8 cellular contexts compared by ENCODE assay signal in genomic region chr15:56919708-56920637, GRCh38. TPM values are rescaled to one million over a fixed set of nuclear protein-coding genes. Genes with fewer than 3 reads are reported as not detected.
DNase-seq lines count a peak whose midpoint lies in the region; TF ChIP-seq lines count a peak whose summit lies in the region.

No MANE protein-coding gene starts in this region.

- H3K9me3 ChIP-seq in neural cell (ENCODE audit: low read length) = no peaks in the 10 kb centered on the region

- no peaks in the 10 kb centered on the region for H3K9me3 Mint-ChIP-seq in activated T-cell treated with anti-CD3 and anti-CD28 coated beads, Interleukin-2, amount 50 U/mL, for 24 hours

- H3K36me3 ChIP-seq in neural cell (ENCODE audit: insufficient read depth, low read length) = no peaks in the 10 kb centered on the region

- TF ChIP-seq CTCF in fibroblast of mammary gland (conservative IDR thresholded peaks at IDR 0.05; ENCODE audit: control insufficient read depth, insufficient read depth, low read depth, low read length) = no peak
- no peak for TF ChIP-seq CTCF in neural cell (IDR thresholded peaks at IDR 0.05; ENCODE audit: poor library complexity, severe bottlenecking)

- peak overlapping the region; percentile 89 for H3K4me3 ChIP-seq in fibroblast of mammary gland (ENCODE audit: control insufficient read depth, low read depth, low read length)
- peak overlapping the region; percentile 79 for H3K4me3 ChIP-seq in neural cell (ENCODE audit: low read length)

- peaks cover 58% of the 10 kb centered on the region for H3K4me1 Mint-ChIP-seq in activated T-cell treated with anti-CD3 and anti-CD28 coated beads, Interleukin-2, amount 50 U/mL, for 24 hours (ENCODE audit: low read depth)

- H3F3A ChIP-seq in neural cell (ENCODE audit: insufficient read depth, low read length, poor library complexity, severe bottlenecking) = no peaks in the 10 kb centered on the region

- TF ChIP-seq EP300 in neural cell (conservative IDR thresholded peaks at IDR 0.05; ENCODE audit: poor library complexity, severe bottlenecking) = no peak

- no peak overlapping the region for H2AFZ ChIP-seq in neural cell (ENCODE audit: low read depth, low read length)

- H3K9ac ChIP-seq in neural cell (ENCODE audit: low read length) = peak overlapping the region; percentile 83

- in situ Hi-C loops in G401 (cut with HindIII; ENCODE audit: low sequenced_read_pairs) = no loop called here

- H3K4me3 Mint-ChIP-seq in activated T-cell treated with anti-CD3 and anti-CD28 coated beads, Interleukin-2, amount 50 U/mL, for 24 hours = peak overlapping the region; percentile 90

- H3K4me2 ChIP-seq in neural cell (ENCODE audit: low read length) = peak overlapping the region; percentile 68

- no peaks in the 10 kb centered on the region for H3K27me3 Mint-ChIP-seq in activated T-cell treated with anti-CD3 and anti-CD28 coated beads, Interleukin-2, amount 50 U/mL, for 24 hours

- H3K79me2 ChIP-seq in neural cell (replicated peaks; ENCODE audit: insufficient read depth, low read length) = peaks cover 53% of the 10 kb centered on the region

- no peaks in the 10 kb centered on the region for H4K20me1 ChIP-seq in neural cell (ENCODE audit: insufficient read depth)

- H3K27ac Mint-ChIP-seq in activated T-cell treated with anti-CD3 and anti-CD28 coated beads, Interleukin-2, amount 50 U/mL, for 24 hours = peak overlapping the region; percentile 93

- DNase-seq in G401 (ENCODE audit: low spot score) (peak; percentile 40), H4 (ENCODE audit: low spot score) (peak; percentile 7), NCI-H1092 treated with DMSO at 0.1 percent for 48 hours (lab: John Stamatoyannopoulos, UW) (peak; percentile 20), fibroblast of mammary gland (ENCODE audit: low read depth) (peak; percentile 49), occipital lobe (lab: John Stamatoyannopoulos, UW) (no peak), NCI-H1930 (lab: John Stamatoyannopoulos, UW) (no peak)
- no peak for DNase-seq in activated T-cell treated with anti-CD3 and anti-CD28 coated beads, Interleukin-2, amount 50 U/mL, for 24 hours

- no peaks in the 10 kb centered on the region for H3K9me2 ChIP-seq in neural cell (ENCODE audit: insufficient read depth, low read length)

- peak; percentile 22 for TF ChIP-seq RAD21 in neural cell (conservative IDR thresholded peaks at IDR 0.05)

- no peaks in the 10 kb centered on the region for H3K27me3 ChIP-seq in neural cell (ENCODE audit: insufficient read depth, low read depth, low read length)

- peaks cover 42% of the 10 kb centered on the region for H3K36me3 Mint-ChIP-seq in activated T-cell treated with anti-CD3 and anti-CD28 coated beads, Interleukin-2, amount 50 U/mL, for 24 hours (ENCODE audit: low read depth)

- peak overlapping the region; percentile 79 for H3K27ac ChIP-seq in neural cell (ENCODE audit: low read length)

TF ChIP-seq in neural cell, 6 proteins besides CTCF, POLR2A, EP300 and RAD21:
- TF ChIP-seq MXI1 (conservative IDR thresholded peaks at IDR 0.05; ENCODE audit: poor library complexity, severe bottlenecking) (peak; percentile 54), SMC3 (conservative IDR thresholded peaks at IDR 0.05; ENCODE audit: poor library complexity) (peak; percentile 0)
- TF ChIP-seq, protein P1, sequence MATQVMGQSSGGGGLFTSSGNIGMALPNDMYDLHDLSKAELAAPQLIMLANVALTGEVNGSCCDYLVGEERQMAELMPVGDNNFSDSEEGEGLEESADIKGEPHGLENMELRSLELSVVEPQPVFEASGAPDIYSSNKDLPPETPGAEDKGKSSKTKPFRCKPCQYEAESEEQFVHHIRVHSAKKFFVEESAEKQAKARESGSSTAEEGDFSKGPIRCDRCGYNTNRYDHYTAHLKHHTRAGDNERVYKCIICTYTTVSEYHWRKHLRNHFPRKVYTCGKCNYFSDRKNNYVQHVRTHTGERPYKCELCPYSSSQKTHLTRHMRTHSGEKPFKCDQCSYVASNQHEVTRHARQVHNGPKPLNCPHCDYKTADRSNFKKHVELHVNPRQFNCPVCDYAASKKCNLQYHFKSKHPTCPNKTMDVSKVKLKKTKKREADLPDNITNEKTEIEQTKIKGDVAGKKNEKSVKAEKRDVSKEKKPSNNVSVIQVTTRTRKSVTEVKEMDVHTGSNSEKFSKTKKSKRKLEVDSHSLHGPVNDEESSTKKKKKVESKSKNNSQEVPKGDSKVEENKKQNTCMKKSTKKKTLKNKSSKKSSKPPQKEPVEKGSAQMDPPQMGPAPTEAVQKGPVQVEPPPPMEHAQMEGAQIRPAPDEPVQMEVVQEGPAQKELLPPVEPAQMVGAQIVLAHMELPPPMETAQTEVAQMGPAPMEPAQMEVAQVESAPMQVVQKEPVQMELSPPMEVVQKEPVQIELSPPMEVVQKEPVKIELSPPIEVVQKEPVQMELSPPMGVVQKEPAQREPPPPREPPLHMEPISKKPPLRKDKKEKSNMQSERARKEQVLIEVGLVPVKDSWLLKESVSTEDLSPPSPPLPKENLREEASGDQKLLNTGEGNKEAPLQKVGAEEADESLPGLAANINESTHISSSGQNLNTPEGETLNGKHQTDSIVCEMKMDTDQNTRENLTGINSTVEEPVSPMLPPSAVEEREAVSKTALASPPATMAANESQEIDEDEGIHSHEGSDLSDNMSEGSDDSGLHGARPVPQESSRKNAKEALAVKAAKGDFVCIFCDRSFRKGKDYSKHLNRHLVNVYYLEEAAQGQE (IDR thresholded peaks at IDR 0.05; ENCODE audit: borderline replicate concordance) = no peak

RNA-seq across cellular contexts. Expression of gene TCF12, which starts 1.5 kb away (rescaled TPM):
- total RNA-seq in G401 (2014; rRNA removed; shearing (Covaris generic)) = 33.8 and 55.3 TPM in 2 replicates
- 73.0 and 98.7 TPM in 2 replicates for total RNA-seq in H4 (2014; rRNA removed; shearing (Covaris generic))
- polyA plus RNA-seq in neural cell = 46.1 and 52.7 TPM in 2 replicates
- 143 and 173 TPM in 2 replicates for polyA minus RNA-seq in neural cell
- 143 TPM for total RNA-seq in occipital lobe

Comparison
In these comparisons a context has a peak if more than half of its experiments do, and no peak if none do; other contexts are left out.
1. DNase-seq: peak in G401 (single experiment), H4 (single experiment), NCI-H1092 treated with DMSO at 0.1 percent for 48 hours (single experiment) and fibroblast of mammary gland (single experiment); none in activated T-cell treated with anti-CD3 and anti-CD28 coated beads, Interleukin-2, amount 50 U/mL, for 24 hours (single experiment), occipital lobe (single experiment) and NCI-H1930 (0 of 2).